Comparison of ENCODE assay signal across 8 cellular contexts in the genomic region with DNA sequence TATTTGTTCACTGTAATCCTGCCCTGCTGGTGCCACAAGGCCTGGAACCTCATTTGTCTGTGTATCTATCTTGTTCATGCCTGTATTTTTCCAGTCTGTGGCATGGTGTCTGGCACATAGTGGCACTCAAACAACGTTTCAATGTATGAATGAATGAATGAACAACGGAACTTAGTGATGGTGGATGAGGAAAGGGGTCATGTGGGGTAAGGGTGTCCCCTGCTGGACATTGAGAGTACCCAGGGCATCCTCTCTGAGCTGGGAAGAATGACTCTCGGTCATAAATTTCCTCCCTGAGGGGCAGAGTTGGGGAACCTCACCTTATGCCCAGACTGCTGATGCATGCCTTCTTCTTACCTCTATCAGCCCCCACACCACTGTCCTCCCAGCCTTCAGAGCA. TPM values are rescaled to one million over a fixed set of nuclear protein-coding genes. Genes with fewer than 3 reads are reported as not detected.
DNase-seq lines count a peak whose midpoint lies in the region; ATAC-seq and TF ChIP-seq lines count a peak whose summit lies in the region.

No MANE protein-coding gene starts in this region.

- ATAC-seq in WTC11 (peak; percentile 86), foreskin keratinocyte (peak; percentile 38), HG02623 (IDR thresholded peaks at IDR 0.05; ENCODE audit: unreplicated experiment) (no peak), Right ventricle myocardium inferior (no peak)

- POLR2A ChIA-PET in WTC11 (lab: Charles Lee), result interaction anchor here (0.6 to 2.6 kb wide), 3 partner anchors 18 to 141 kb away, joined by 4 to 14 read pairs (median 8); partner anchors contain the start of gene LIN28A

- no peaks in the 10 kb centered on the region for H3K9me3 Mint-ChIP-seq in WTC11

- DNase-seq in NCI-H345 (lab: John Stamatoyannopoulos, UW) (peak; percentile 3), NCI-H345 treated with DMSO at 0.1 percent for 48 hours (lab: John Stamatoyannopoulos, UW; ENCODE audit: unreplicated experiment) (no peak), Kasumi-1 (lab: John Stamatoyannopoulos, UW) (peak; percentile 30 to 38), WTC11 (ENCODE audit: low spot score) (peak; percentile 38), foreskin keratinocyte (no peak), stromal cell of bone marrow (ENCODE audit: low read depth) (peak; percentile 46), Right ventricle myocardium inferior (ENCODE audit: missing footprints) (no peak)

- CTCF ChIA-PET in WTC11 (lab: Charles Lee), result interaction anchor here (0.5 to 3.7 kb wide), 37 partner anchors 11 to 246 kb away, joined by 3 to 81 read pairs (median 6); partner anchors contain the start of genes CATSPER4, CD52, CEP85 and CNKSR1

- TF ChIP-seq CTCF in WTC11 (IDR thresholded peaks at IDR 0.05) (peak; percentile 72), foreskin keratinocyte (conservative IDR thresholded peaks at IDR 0.05) (peak; percentile 85)

- no peak overlapping the region for H3K27ac ChIP-seq in foreskin keratinocyte

- H3K27me3 ChIP-seq in foreskin keratinocyte, result no peaks in the 10 kb centered on the region

- H3K4me1 ChIP-seq in foreskin keratinocyte, result no peaks in the 10 kb centered on the region

- no peaks in the 10 kb centered on the region for H3K36me3 Mint-ChIP-seq in WTC11

- no peaks in the 10 kb centered on the region for H3K27me3 Mint-ChIP-seq in WTC11 (ENCODE audit: low read depth)

- H3K4me3 Mint-ChIP-seq in WTC11, result no peak overlapping the region

- intact Hi-C loops in Right ventricle myocardium inferior (cut with DNase I), result no loop called here

- peaks cover 18% of the 10 kb centered on the region for H3K4me1 Mint-ChIP-seq in WTC11

- no peak overlapping the region for H3K27ac Mint-ChIP-seq in WTC11

TF ChIP-seq in WTC11, 78 proteins besides CTCF, POLR2A, EP300 and RAD21:
- TF ChIP-seq RORB (CRISPR knock-in tag; IDR thresholded peaks at IDR 0.05), result no peak
TF ChIP-seq in WTC11: peak in this region for 0.

RNA-seq across cellular contexts. Expression of gene ZNF683, which starts 18.9 kb away (rescaled TPM):
- total RNA-seq in WTC11 (2021), result not detected in 3 replicates
- not detected in 2 replicates for total RNA-seq in foreskin keratinocyte
- polyA plus RNA-seq in foreskin keratinocyte, result not detected in 2 replicates
- total RNA-seq in Right ventricle myocardium inferior, result 0.14 TPM

RNA-seq across cellular contexts. Expression of gene LIN28A, which starts 19.2 kb away (rescaled TPM):
- total RNA-seq in WTC11 (2021) (1,150 to 1,251 TPM (median 1,185 TPM) in 3 replicates), foreskin keratinocyte (not detected in 2 replicates), Right ventricle myocardium inferior (not detected)
- not detected in 2 replicates for polyA plus RNA-seq in foreskin keratinocyte

RNA-seq across cellular contexts. Expression of gene CRYBG2, which starts 37.5 kb away (rescaled TPM):
- total RNA-seq in WTC11 (2021) (14.4 to 21.1 TPM (median 17.8 TPM) in 3 replicates), foreskin keratinocyte (3.8 and 5.6 TPM in 2 replicates), Right ventricle myocardium inferior (not detected)
- polyA plus RNA-seq in foreskin keratinocyte, result 4.8 and 7.3 TPM in 2 replicates

RNA-seq across cellular contexts. Expression of gene DHDDS, which starts 40.7 kb away (rescaled TPM):
- 44.9 to 55.4 TPM (median 47.1 TPM) in 3 replicates for total RNA-seq in WTC11 (2021)
- 30.0 and 38.0 TPM in 2 replicates for total RNA-seq in foreskin keratinocyte
- 28.6 and 28.8 TPM in 2 replicates for polyA plus RNA-seq in foreskin keratinocyte
- total RNA-seq in Right ventricle myocardium inferior, result 25.7 TPM

Comparison
In these comparisons a context has a peak if more than half of its experiments do, and no peak if none do; other contexts are left out.
1. DNase-seq: peak in NCI-H345 (single experiment), Kasumi-1 (2 of 2), WTC11 (single experiment) and stromal cell of bone marrow (single experiment); none in NCI-H345 treated with DMSO at 0.1 percent for 48 hours (single experiment), foreskin keratinocyte (0 of 2) and Right ventricle myocardium inferior (single experiment).
2. ATAC-seq: peak in WTC11 (single experiment) and foreskin keratinocyte (single experiment); none in HG02623 (single experiment) and Right ventricle myocardium inferior (single experiment).
3. RNA of gene LIN28A, which starts 19.2 kb away (total RNA-seq): 1,150 to 1,251 TPM in WTC11; not detected in foreskin keratinocyte and not detected in Right ventricle myocardium inferior (single experiment); every median in the first group is over 1,000 times any median in the second.